ENCODE assay signal across 1 cellular context in the genomic region with DNA sequence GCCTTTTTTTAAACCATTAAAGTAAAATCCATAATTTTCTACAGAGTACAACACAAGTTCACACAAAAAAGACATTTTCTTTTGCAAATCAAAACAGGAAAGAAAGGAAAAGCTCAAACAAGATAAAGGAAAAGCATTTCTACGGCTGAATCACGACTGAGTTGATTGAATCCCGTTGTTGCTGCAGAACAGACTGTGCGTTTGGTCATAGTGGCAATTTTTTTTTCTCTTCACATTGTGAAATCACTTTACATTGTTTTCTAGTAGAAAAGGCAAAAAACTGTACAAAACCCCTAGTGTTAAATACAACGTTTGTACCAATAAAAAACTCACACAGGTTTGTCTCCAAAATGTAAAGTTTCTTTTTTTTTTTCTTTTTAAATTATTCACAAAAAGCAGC.
TF ChIP-seq lines count a peak whose summit lies in the region.

No MANE protein-coding gene starts in this region.

TF ChIP-seq in K562, 482 proteins besides CTCF, POLR2A, EP300 and RAD21 (continued from another document):
- TF ChIP-seq ZBTB5 (IDR thresholded peaks at IDR 0.05) (no peak), ILK (tag; IDR thresholded peaks at IDR 0.05; ENCODE audit: borderline replicate concordance, low read depth) (no peak), TRIM28 (IDR thresholded peaks at IDR 0.05) (no peak), ZNF695 (CRISPR knock-in tag; IDR thresholded peaks at IDR 0.05) (no peak), ETV5 (CRISPR knock-in tag; IDR thresholded peaks at IDR 0.05; ENCODE audit: low read depth) (no peak)
- TF ChIP-seq, protein P1, sequence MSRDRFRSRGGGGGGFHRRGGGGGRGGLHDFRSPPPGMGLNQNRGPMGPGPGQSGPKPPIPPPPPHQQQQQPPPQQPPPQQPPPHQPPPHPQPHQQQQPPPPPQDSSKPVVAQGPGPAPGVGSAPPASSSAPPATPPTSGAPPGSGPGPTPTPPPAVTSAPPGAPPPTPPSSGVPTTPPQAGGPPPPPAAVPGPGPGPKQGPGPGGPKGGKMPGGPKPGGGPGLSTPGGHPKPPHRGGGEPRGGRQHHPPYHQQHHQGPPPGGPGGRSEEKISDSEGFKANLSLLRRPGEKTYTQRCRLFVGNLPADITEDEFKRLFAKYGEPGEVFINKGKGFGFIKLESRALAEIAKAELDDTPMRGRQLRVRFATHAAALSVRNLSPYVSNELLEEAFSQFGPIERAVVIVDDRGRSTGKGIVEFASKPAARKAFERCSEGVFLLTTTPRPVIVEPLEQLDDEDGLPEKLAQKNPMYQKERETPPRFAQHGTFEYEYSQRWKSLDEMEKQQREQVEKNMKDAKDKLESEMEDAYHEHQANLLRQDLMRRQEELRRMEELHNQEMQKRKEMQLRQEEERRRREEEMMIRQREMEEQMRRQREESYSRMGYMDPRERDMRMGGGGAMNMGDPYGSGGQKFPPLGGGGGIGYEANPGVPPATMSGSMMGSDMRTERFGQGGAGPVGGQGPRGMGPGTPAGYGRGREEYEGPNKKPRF (IDR thresholded peaks at IDR 0.05; ENCODE audit: low read depth, low read length): no peak
TF ChIP-seq in K562: peak in this region for 0.
